ENCODE assay signal across 8 cellular contexts in the genomic region with DNA sequence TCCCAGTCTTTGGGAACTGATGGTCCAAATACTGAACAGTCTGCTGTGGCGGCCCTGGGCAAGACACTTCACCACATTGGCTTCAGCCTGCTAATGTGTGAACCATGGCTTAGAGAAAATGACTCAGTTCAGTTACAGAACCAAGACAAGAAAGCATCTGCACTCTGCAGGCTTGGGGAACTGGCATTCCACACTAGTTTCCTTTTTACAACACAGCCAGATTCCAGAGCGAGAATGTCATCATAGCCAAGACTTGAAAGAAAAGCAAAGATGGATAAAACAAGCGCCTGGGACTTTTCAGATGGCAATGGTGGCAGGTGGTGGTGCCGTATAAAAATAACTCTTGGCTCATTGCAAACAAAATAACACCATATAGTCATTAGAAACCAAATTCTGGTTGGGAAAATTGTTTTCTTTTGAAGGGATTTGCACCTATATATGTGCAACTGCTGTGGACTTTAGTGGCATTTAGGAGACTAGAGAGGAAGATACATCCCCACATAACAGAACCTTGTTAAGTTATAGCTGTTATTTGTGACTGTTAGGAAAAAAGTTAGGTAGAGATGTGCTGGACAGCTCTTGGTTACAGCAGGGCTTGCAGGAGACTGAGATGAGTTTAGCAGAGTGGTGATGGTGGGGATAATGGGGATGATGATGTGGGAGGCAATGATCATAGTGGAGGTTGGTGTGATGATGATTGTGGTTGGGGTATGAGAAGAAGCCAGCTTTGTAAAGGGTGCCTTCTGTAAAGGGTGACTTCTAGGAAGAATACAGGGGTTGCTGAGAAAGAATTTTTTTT.
A peak's percentile ranks its signal among the peaks of the same experiment; 100 is the strongest.
DNase-seq lines count a peak whose midpoint lies in the region; FAIRE-seq and TF ChIP-seq lines count a peak whose summit lies in the region.

No MANE protein-coding gene starts in this region.

- H3K4me2 ChIP-seq in astrocyte (ENCODE audit: low read length): peak overlapping the region; percentile 48

- no peaks in the 10 kb centered on the region for H3K36me3 Mint-ChIP-seq in astrocyte (ENCODE audit: low read depth, unreplicated experiment)

- peak; percentile 67 for DNase-seq in H54 (ENCODE audit: insufficient read length, low spot score)
- DNase-seq in astrocyte (ENCODE audit: low read depth): peak; percentile 97
- peak; percentile 16 for DNase-seq in iPS-NIHi11 (ENCODE audit: low spot score)
- no peak for DNase-seq in GOT3 (lab: John Stamatoyannopoulos, UW)
- no peak for DNase-seq in stimulated activated CD4-positive, alpha-beta T cell treated with anti-CD3 and anti-CD28 coated beads, Interleukin-4, amount 100 ng/mL, for 4 hours
- no peak for DNase-seq in activated CD4-positive, alpha-beta T cell treated with anti-CD3 and anti-CD28 coated beads for 4 hours
- no peak for DNase-seq in NCI-H1436 (lab: John Stamatoyannopoulos, UW)

- FAIRE-seq in H54 (lab: Jason Lieb, UNC): peak; percentile 98
- FAIRE-seq in astrocyte (lab: Jason Lieb, UNC): peak; percentile 100

- H3K36me3 ChIP-seq in astrocyte (ENCODE audit: insufficient read depth, low read length) (no peaks in the 10 kb centered on the region), stomach smooth muscle (ENCODE audit: control insufficient read depth in 2 of 2, insufficient read depth in 2 of 2, low read length in 2 of 2) (no peaks in the 10 kb centered on the region)

- peak overlapping the region; percentile 55 for H3K4me3 Mint-ChIP-seq in astrocyte (ENCODE audit: unreplicated experiment)

- TF ChIP-seq POLR2A in H54 (IDR thresholded peaks at IDR 0.05; ENCODE audit: low read depth, low read length): no peak

- H3K27ac ChIP-seq in astrocyte (ENCODE audit: low read depth, low read length) (peak overlapping the region; percentile 61), stomach smooth muscle (ENCODE audit: low read length) (peak overlapping the region; percentile 41)

- H3K9me3 ChIP-seq in astrocyte (ENCODE audit: insufficient read depth, low read depth, low read length): no peaks in the 10 kb centered on the region
- H3K9me3 ChIP-seq in stomach smooth muscle (ENCODE audit: control insufficient read depth in 2 of 2, low read length in 2 of 2): no peaks in the 10 kb centered on the region

- no peaks in the 10 kb centered on the region for H4K20me1 ChIP-seq in astrocyte (ENCODE audit: insufficient read depth, low read length)

- no peaks in the 10 kb centered on the region for H3K27me3 Mint-ChIP-seq in astrocyte (ENCODE audit: low read depth, unreplicated experiment)

- H3K4me1 ChIP-seq in astrocyte (ENCODE audit: insufficient read depth, low read length): peaks cover 8% of the 10 kb centered on the region
- H3K4me1 ChIP-seq in stomach smooth muscle (ENCODE audit: control insufficient read depth, insufficient read depth, low read length): peaks cover 27% of the 10 kb centered on the region

- H3K27ac Mint-ChIP-seq in astrocyte (ENCODE audit: unreplicated experiment): peak overlapping the region; percentile 85

- H3K9ac ChIP-seq in astrocyte (ENCODE audit: low read length): peak overlapping the region; percentile 3
- no peak overlapping the region for H3K9ac ChIP-seq in stomach smooth muscle (ENCODE audit: low read length in 2 of 2)

- TF ChIP-seq CTCF in astrocyte (IDR thresholded peaks at IDR 0.05; ENCODE audit: insufficient read depth, low read depth, low read length): no peak

- H3K4me1 Mint-ChIP-seq in astrocyte (ENCODE audit: low read depth, unreplicated experiment): peaks cover 46% of the 10 kb centered on the region

- H3K79me2 ChIP-seq in astrocyte (ENCODE audit: insufficient read depth, low read length): no peaks in the 10 kb centered on the region

- no peak overlapping the region for H2AFZ ChIP-seq in astrocyte (ENCODE audit: low read depth, low read length)

- no peaks in the 10 kb centered on the region for H3K27me3 ChIP-seq in astrocyte (ENCODE audit: insufficient read depth, low read length)
- H3K27me3 ChIP-seq in stomach smooth muscle (ENCODE audit: control insufficient read depth in 1 of 2, insufficient read depth in 2 of 2, low read length in 2 of 2): no peaks in the 10 kb centered on the region

- no peak overlapping the region for H3K4me3 ChIP-seq in astrocyte (ENCODE audit: insufficient read depth, low read depth, low read length)
- H3K4me3 ChIP-seq in stomach smooth muscle (ENCODE audit: low read length in 2 of 2): no peak overlapping the region

- no peaks in the 10 kb centered on the region for H3K9me3 Mint-ChIP-seq in astrocyte (ENCODE audit: unreplicated experiment)

Comparison
In these comparisons a context has a peak if more than half of its experiments do, and no peak if none do; other contexts are left out.
1. DNase-seq: peak in H54 (single experiment), astrocyte (single experiment) and iPS-NIHi11 (single experiment); none in GOT3 (single experiment), stimulated activated CD4-positive, alpha-beta T cell treated with anti-CD3 and anti-CD28 coated beads, Interleukin-4, amount 100 ng/mL, for 4 hours (0 of 2), activated CD4-positive, alpha-beta T cell treated with anti-CD3 and anti-CD28 coated beads for 4 hours (0 of 2) and NCI-H1436 (single experiment).